ENCODE assay signal across 28 cellular contexts in the genomic region with DNA sequence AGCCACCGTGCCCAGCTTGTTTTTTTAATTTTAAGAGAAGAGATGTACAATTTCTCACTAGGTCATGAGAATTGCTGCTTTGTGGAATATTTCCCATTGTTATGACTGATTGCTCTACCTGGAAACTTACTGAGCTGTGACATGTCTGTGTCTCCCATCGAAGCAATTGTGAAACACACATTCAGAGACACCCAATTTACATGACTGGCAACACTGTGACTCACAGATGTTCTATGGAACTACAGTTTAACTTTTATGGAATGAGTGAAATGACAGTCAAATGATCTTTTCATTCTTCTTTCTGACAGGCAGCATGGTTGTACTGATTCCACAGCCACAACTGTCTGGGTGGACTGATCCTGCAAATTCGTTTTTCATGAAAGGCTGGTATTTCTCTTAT. TPM values are rescaled to one million over a fixed set of nuclear protein-coding genes. Genes with fewer than 3 reads are reported as not detected.
DNase-seq lines count a peak whose midpoint lies in the region; ATAC-seq and TF ChIP-seq lines count a peak whose summit lies in the region.
"Had no signal": no experiment of that assay in that cellular context is flagged by ENCODE, and none has a peak within 500 bp of the region (broad histone marks: within the 10 kb centered on the region; RNA-seq: fewer than 3 reads in every experiment).

No MANE protein-coding gene starts in this region.

- no peaks in the 10 kb centered on the region for H3K27me3 Mint-ChIP-seq in MCF 10A (ENCODE audit: insufficient read depth, unreplicated experiment)

- H3K36me3 ChIP-seq in breast epithelium, result no peaks in the 10 kb centered on the region
- H3K36me3 ChIP-seq in vagina, result no peaks in the 10 kb centered on the region

- no TSS peak for BruUV-seq in MCF 10A (replicated peaks; lab: Mats Ljungman, UMichigan)

- intact Hi-C loops in MCF 10A (cut with micrococcal nuclease), result no loop called here
- intact Hi-C loops in breast epithelium (cut with DNase I; ENCODE audit: low total_unique reads), result loop anchor here (10.0 kb wide), 1 partner anchor 317 kb away; no protein-coding TSS in a partner anchor
- intact Hi-C loops in vagina (cut with DNase I), result no loop called here

- H3K4me3 Mint-ChIP-seq in MCF 10A (ENCODE audit: unreplicated experiment), result no peak overlapping the region
- H3K4me3 Mint-ChIP-seq: B cell; CD8-positive, alpha-beta T cell had no signal

- no peak overlapping the region for H3K27ac ChIP-seq in breast epithelium
- no peak overlapping the region for H3K27ac ChIP-seq in vagina
- H3K27ac ChIP-seq: 22Rv1, C4-2B had no signal

- POLR2A ChIA-PET in MCF 10A (lab: Yijun Ruan, JAX), result interaction anchor here (0.7 to 2.0 kb wide), 6 partner anchors 8 to 434 kb away, joined by 3 to 7 read pairs (median 4); no protein-coding TSS in a partner anchor

- H3K4me1 ChIP-seq in breast epithelium, result no peaks in the 10 kb centered on the region
- H3K4me1 ChIP-seq in vagina, result no peaks in the 10 kb centered on the region

- DNase-seq in MCF 10A (ENCODE audit: unreplicated experiment), result peak; percentile 62
- no peak for DNase-seq in breast epithelium (ENCODE audit: low spot score in 2 of 2)
- DNase-seq in kidney tubule cell (ENCODE audit: low spot score), result peak; percentile 74
- DNase-seq in vagina (ENCODE audit: extremely low spot score in 2 of 2), result no peak
- no peak for DNase-seq in NCI-H1930 (lab: John Stamatoyannopoulos, UW)
- DNase-seq: Caco-2; CD8-positive, alpha-beta T cell; DMS79; EL; GDM1; GOT3; HCEC 1CT; Karpas-422; NCI-H1105 treated with DMSO at 0.1 percent for 48 hours; NCI-H146; NCI-H2029; NCI-H446 treated with DMSO at 0.1 percent for 48 hours; NCI-H526; RPMI8226; SHP77 had no signal

- CTCF ChIA-PET in MCF 10A (lab: Yijun Ruan, JAX), result interaction anchor here (1.0 to 6.0 kb wide), 4 partner anchors 11 to 115 kb away, joined by 3 to 51 read pairs (median 6); no protein-coding TSS in a partner anchor

- no peak overlapping the region for H3K27ac Mint-ChIP-seq in MCF 10A (ENCODE audit: low read depth, unreplicated experiment)
- H3K27ac Mint-ChIP-seq: B cell; CD8-positive, alpha-beta T cell had no signal

- H3K9me3 ChIP-seq in breast epithelium (no peaks in the 10 kb centered on the region), vagina (no peaks in the 10 kb centered on the region)
- H3K9me3 ChIP-seq: Caco-2 had no signal

- peak; percentile 48 for ATAC-seq in esophagus mucosa
- ATAC-seq in HG02852 (IDR thresholded peaks at IDR 0.05; ENCODE audit: unreplicated experiment), result no peak
- ATAC-seq in HG02642 (IDR thresholded peaks at IDR 0.05; ENCODE audit: poor library complexity, unreplicated experiment), result no peak
- ATAC-seq: CD8-positive, alpha-beta T cell; GM12878 had no signal

- no peaks in the 10 kb centered on the region for H3K36me3 Mint-ChIP-seq in MCF 10A (ENCODE audit: insufficient read depth, unreplicated experiment)
- H3K36me3 Mint-ChIP-seq: CD8-positive, alpha-beta T cell had no signal

- no peaks in the 10 kb centered on the region for H3K27me3 ChIP-seq in breast epithelium
- H3K27me3 ChIP-seq in vagina, result no peaks in the 10 kb centered on the region

- H3K9me3 Mint-ChIP-seq in MCF 10A (ENCODE audit: unreplicated experiment), result no peaks in the 10 kb centered on the region
- H3K9me3 Mint-ChIP-seq: CD8-positive, alpha-beta T cell had no signal

- peaks cover 18% of the 10 kb centered on the region for H3K4me1 Mint-ChIP-seq in MCF 10A (ENCODE audit: insufficient read depth, unreplicated experiment)
- H3K4me1 Mint-ChIP-seq: B cell had no signal

- TF ChIP-seq POLR2A in breast epithelium (IDR thresholded peaks at IDR 0.05), result no peak
- TF ChIP-seq POLR2A in vagina (IDR thresholded peaks at IDR 0.05), result no peak

- no peak for TF ChIP-seq CTCF in MCF 10A (IDR thresholded peaks at IDR 0.05; ENCODE audit: unreplicated experiment)
- no peak for TF ChIP-seq CTCF in breast epithelium (IDR thresholded peaks at IDR 0.05)
- TF ChIP-seq CTCF in vagina (IDR thresholded peaks at IDR 0.05), result no peak

- H3K4me3 ChIP-seq in breast epithelium (no peak overlapping the region), vagina (no peak overlapping the region)
- H3K4me3 ChIP-seq: GM12878 had no signal

RNA-seq across cellular contexts. Expression of a gene that starts 32.3 kb away (rescaled TPM):
- total RNA-seq in MCF 10A (2022) (not detected in 2 replicates), breast epithelium (10 to 100 TPM in 2 of 3 donors, not detected in 1; 18.7 to 32.5 TPM), esophagus mucosa (0.32 TPM), vagina (not detected)
- total RNA-seq: B cell; CD8-positive, alpha-beta T cell; GM12878; SK-MEL-5 had no signal

RNA-seq across cellular contexts. Expression of a gene that starts 42.6 kb away (rescaled TPM):
- 9.5 and 12.1 TPM in 2 replicates for total RNA-seq in MCF 10A (2022)
- total RNA-seq in breast epithelium, result 100 to 1,000 TPM; 177 to 469 (median 190) TPM
- total RNA-seq in esophagus mucosa, result 19.3 TPM
- total RNA-seq in vagina, result 108 TPM

Comparison
In these comparisons a context has a peak if more than half of its experiments do, and no peak if none do; other contexts are left out.
1. DNase-seq: peak in MCF 10A (single experiment) and kidney tubule cell (single experiment); none in breast epithelium (0 of 2), vagina (0 of 2) and NCI-H1930 (0 of 2).